ENCODE assay signal across 8 cellular contexts in the genomic region with DNA sequence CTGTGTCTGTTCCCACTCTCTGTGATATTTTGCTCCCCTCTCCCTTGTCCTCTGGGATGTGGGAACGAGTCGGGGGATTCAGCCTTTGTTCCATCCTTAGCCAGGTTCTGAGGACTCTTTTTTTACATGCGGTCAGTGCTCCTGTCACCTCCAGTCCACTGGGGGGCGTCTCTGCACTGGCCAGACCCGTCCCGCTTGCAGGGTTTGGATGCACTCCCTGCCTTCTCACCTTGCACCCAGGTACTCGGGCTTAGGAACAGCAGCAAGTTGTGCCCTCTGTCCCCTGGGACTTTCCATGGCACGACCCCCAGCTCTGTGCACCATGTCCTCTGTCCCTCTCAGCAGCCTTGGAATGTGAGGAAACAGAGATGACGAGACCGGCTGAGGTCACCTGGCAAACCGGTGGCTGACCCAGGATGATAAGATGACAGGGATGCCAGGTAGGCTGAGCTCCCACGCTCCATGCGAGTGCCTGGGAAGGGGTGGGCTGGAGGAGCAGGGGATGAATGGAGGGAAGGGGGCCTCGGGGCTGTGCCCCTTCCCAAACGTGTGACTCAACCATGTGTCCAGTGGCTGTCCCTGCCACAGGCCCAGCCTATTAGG. TPM values are rescaled to one million over a fixed set of nuclear protein-coding genes. Genes with fewer than 3 reads are reported as not detected.
DNase-seq lines count a peak whose midpoint lies in the region; TF ChIP-seq lines count a peak whose summit lies in the region.

No MANE protein-coding gene starts in this region.

- no peak for TF ChIP-seq EP300 in transverse colon (IDR thresholded peaks at IDR 0.05; ENCODE audit: low read depth)

- DNase-seq in GM12865 (ENCODE audit: low read depth), result peak; percentile 67
- DNase-seq in MV-4-11 (lab: John Stamatoyannopoulos, UW), result peak; percentile 6
- DNase-seq in activated CD4-positive, alpha-beta T cell treated with anti-CD3 and anti-CD28 coated beads for 24 hours (ENCODE audit: low read depth in 2 of 2), result peak; percentile 6 to 45
- peak; percentile 19 for DNase-seq in effector CD4-positive, alpha-beta T cell
- DNase-seq in mesenteric fat pad (ENCODE audit: low spot score), result peak; percentile 90
- DNase-seq in transverse colon, result peak; percentile 74
- DNase-seq in activated CD4-positive, CD25-positive, alpha-beta regulatory T cell treated with anti-CD3 and anti-CD28 coated beads, Interleukin-2, amount 50 U/mL, for 72 hours, result no peak
- no peak for DNase-seq in NCI-H446 treated with DMSO at 0.1 percent for 48 hours (lab: John Stamatoyannopoulos, UW)

- no peaks in the 10 kb centered on the region for H3K36me3 ChIP-seq in transverse colon

- H3K9me3 ChIP-seq in transverse colon, result no peaks in the 10 kb centered on the region

- intact Hi-C loops in transverse colon (cut with DNase I; ENCODE audit: low total_unique reads), result no loop called here

- H3K4me3 ChIP-seq in GM12865 (ENCODE audit: low read depth, low read length) (no peak overlapping the region), transverse colon (no peak overlapping the region)

- no peaks in the 10 kb centered on the region for H3K27me3 ChIP-seq in transverse colon

- H3K27ac ChIP-seq in transverse colon, result no peak overlapping the region

- no peak for TF ChIP-seq POLR2A in transverse colon (IDR thresholded peaks at IDR 0.05)

- 34% methylated on average over 15 of the region's 15 CpGs; no CpG with 5 or more reads in 1 of the 2 donors for WGBS in transverse colon (ENCODE audit: low coverage in 1 of 2), 2 donors

- TF ChIP-seq CTCF in GM12865 (IDR thresholded peaks at IDR 0.05; ENCODE audit: insufficient read depth, low read depth, low read length, missing control alignments), result peak; percentile 76
- TF ChIP-seq CTCF in transverse colon (IDR thresholded peaks at IDR 0.05), result peak; percentile 54 to 75 (median 68)

- in situ Hi-C loops in transverse colon (cut with MboI; ENCODE audit: low pct_ligation_motif_present in 1 of 4, low pct_unique_long_range_greater_than_20kb in 1 of 4, low sequenced_read_pairs in 3 of 4), result loop anchor here in 2 of 4 donors (10.0 kb wide), 2 partner anchors 123 to 133 kb away; no protein-coding TSS in a partner anchor

- no peaks in the 10 kb centered on the region for H3K4me1 ChIP-seq in transverse colon

RNA-seq across cellular contexts. Expression of a gene that starts 27.3 kb away (rescaled TPM):
- total RNA-seq in mesenteric fat pad (38.6 TPM), transverse colon (10 to 100 TPM in 2 of 4 donors, 1 to 10 TPM in 2; 5.6 to 15.9 (median 10.2) TPM)

Comparison
In these comparisons a context has a peak if more than half of its experiments do, and no peak if none do; other contexts are left out.
1. DNase-seq: peak in GM12865 (single experiment), MV-4-11 (single experiment), activated CD4-positive, alpha-beta T cell treated with anti-CD3 and anti-CD28 coated beads for 24 hours (2 of 2), effector CD4-positive, alpha-beta T cell (single experiment), mesenteric fat pad (single experiment) and transverse colon (single experiment); none in activated CD4-positive, CD25-positive, alpha-beta regulatory T cell treated with anti-CD3 and anti-CD28 coated beads, Interleukin-2, amount 50 U/mL, for 72 hours (single experiment) and NCI-H446 treated with DMSO at 0.1 percent for 48 hours (single experiment).